Comparison of ENCODE assay signal across 8 cellular contexts in genomic region chr11:72222106-72222891, GRCh38. TPM values are rescaled to one million over a fixed set of nuclear protein-coding genes. Genes with fewer than 3 reads are reported as not detected.
DNase-seq lines count a peak whose midpoint lies in the region; ATAC-seq and TF ChIP-seq lines count a peak whose summit lies in the region.

No MANE protein-coding gene starts in this region.

- intact Hi-C loops in MCF 10A (cut with micrococcal nuclease): no loop called here

- H3K27ac Mint-ChIP-seq in MCF 10A (ENCODE audit: low read depth, unreplicated experiment): peak overlapping the region; percentile 39
- H3K27ac Mint-ChIP-seq in mesothelial cell of epicardium: peak overlapping the region; percentile 97

- no peak overlapping the region for H3K27ac ChIP-seq in ACC112 (ENCODE audit: low read depth, low read length)

- peak overlapping the region; percentile 48 for H2AFZ ChIP-seq in ACC112 (ENCODE audit: low read length, unreplicated experiment)

- H3K4me3 ChIP-seq in ACC112 (ENCODE audit: low read depth, low read length) (peak overlapping the region; percentile 82), HFF-Myc (replicated peaks; ENCODE audit: low read depth, low read length) (peak overlapping the region; percentile 65)

- H3K27me3 Mint-ChIP-seq in MCF 10A (ENCODE audit: insufficient read depth, unreplicated experiment) (peaks cover 13% of the 10 kb centered on the region), mesothelial cell of epicardium (ENCODE audit: low read depth) (peaks cover 4% of the 10 kb centered on the region)

- CTCF ChIA-PET in MCF 10A (lab: Yijun Ruan, JAX): interaction anchor here (0.6 to 2.3 kb wide), 12 partner anchors 10 to 984 kb away, joined by 3 to 11 read pairs (median 3); no protein-coding TSS in a partner anchor

- DNase-seq in HFF-Myc (ENCODE audit: extremely low read depth, low read depth) (no peak), MCF 10A (ENCODE audit: unreplicated experiment) (no peak), mesothelial cell of epicardium (ENCODE audit: low spot score in 2 of 2, unreplicated experiment in 2 of 2) (peak in 1 of 2 experiments; percentile 38), NCI-H82 treated with DMSO at 0.1 percent for 48 hours (lab: John Stamatoyannopoulos, UW; ENCODE audit: unreplicated experiment) (no peak), SIG-M5 treated with dmso at 0.1 percent for 504 hours (lab: John Stamatoyannopoulos, UW; ENCODE audit: unreplicated experiment) (no peak)
- DNase-seq in effector CD4-positive, alpha-beta T cell: no peak

- no peak for ATAC-seq in GM21717 (IDR thresholded peaks at IDR 0.05; ENCODE audit: unreplicated experiment)

- H3K36me3 Mint-ChIP-seq in MCF 10A (ENCODE audit: insufficient read depth, unreplicated experiment) (no peaks in the 10 kb centered on the region), mesothelial cell of epicardium (no peaks in the 10 kb centered on the region)

- H3K4me3 Mint-ChIP-seq in MCF 10A (ENCODE audit: unreplicated experiment) (peak overlapping the region; percentile 87), mesothelial cell of epicardium (peak overlapping the region; percentile 80)

- H3K9me3 Mint-ChIP-seq in MCF 10A (ENCODE audit: unreplicated experiment) (no peaks in the 10 kb centered on the region), mesothelial cell of epicardium (no peaks in the 10 kb centered on the region)

- TF ChIP-seq CTCF in HFF-Myc (IDR thresholded peaks at IDR 0.05; ENCODE audit: low read depth, low read length, missing control alignments) (no peak), MCF 10A (IDR thresholded peaks at IDR 0.05; ENCODE audit: unreplicated experiment) (no peak), mesothelial cell of epicardium (IDR thresholded peaks at IDR 0.05; ENCODE audit: unreplicated experiment) (no peak)

- POLR2A ChIA-PET in MCF 10A (lab: Yijun Ruan, JAX): interaction anchor here (0.7 to 3.8 kb wide), 17 partner anchors 8 to 294 kb away, joined by 3 to 27 read pairs (median 5); partner anchors contain the start of genes ANAPC15, RNF121 and XNDC1N

- no TSS peak for BruUV-seq in MCF 10A (replicated peaks; lab: Mats Ljungman, UMichigan)

- no peaks in the 10 kb centered on the region for H3K36me3 ChIP-seq in ACC112 (ENCODE audit: insufficient read depth, low read length)

- H3K79me2 ChIP-seq in ACC112 (ENCODE audit: control insufficient read depth, insufficient read depth, low read length, unreplicated experiment): peaks cover 29% of the 10 kb centered on the region

- peaks cover 4% of the 10 kb centered on the region for H3K4me1 ChIP-seq in ACC112 (ENCODE audit: control insufficient read depth, insufficient read depth, low read length, unreplicated experiment)

- H3K4me1 Mint-ChIP-seq in MCF 10A (ENCODE audit: insufficient read depth, unreplicated experiment) (peaks cover 8% of the 10 kb centered on the region), mesothelial cell of epicardium (peaks cover 27% of the 10 kb centered on the region)

- peaks cover 14% of the 10 kb centered on the region; the same call in 1 of the 2 replicates for H3K27me3 ChIP-seq in ACC112 (ENCODE audit: insufficient read depth, low read length)

RNA-seq across cellular contexts. Expression of gene INPPL1, which starts 2.3 kb away (rescaled TPM):
- total RNA-seq in MCF 10A (2022) (90.2 and 104 TPM in 2 replicates), mesothelial cell of epicardium (279 to 299 TPM (median 289 TPM) in 3 replicates)

RNA-seq across cellular contexts. Expression of gene FOLR2, which starts 5.7 kb away (rescaled TPM):
- total RNA-seq in MCF 10A (2022): not detected in 2 replicates
- not detected in 3 replicates for total RNA-seq in mesothelial cell of epicardium

RNA-seq across cellular contexts. Expression of gene PHOX2A, which starts 21.7 kb away (rescaled TPM):
- total RNA-seq in MCF 10A (2022) (not detected in 2 replicates), mesothelial cell of epicardium (not detected in 3 replicates)

RNA-seq across cellular contexts. Expression of gene FOLR1, which starts 30.4 kb away (rescaled TPM):
- total RNA-seq in MCF 10A (2022) (0.40 TPM in 1 of 2 replicates, not detected in the other), mesothelial cell of epicardium (0.44 to 1.0 TPM (median 0.47 TPM) in 3 replicates)
